In genomic region chr1:202146993-202147392, GRCh38 we compare ENCODE assay signal across 1 cellular context.
TF ChIP-seq lines count a peak whose summit lies in the region.

No MANE protein-coding gene starts in this region.

TF ChIP-seq in HepG2, 621 proteins besides CTCF, POLR2A, EP300 and RAD21:
- TF ChIP-seq HOXA9 (CRISPR knock-in tag; IDR thresholded peaks at IDR 0.05; ENCODE audit: borderline replicate concordance): no peak
- TF ChIP-seq CREBL2 (CRISPR knock-in tag; IDR thresholded peaks at IDR 0.05; ENCODE audit: borderline replicate concordance): no peak
- no peak for TF ChIP-seq TP53 (CRISPR knock-in tag; conservative IDR thresholded peaks at IDR 0.05)
- no peak for TF ChIP-seq RERE (CRISPR knock-in tag; IDR thresholded peaks at IDR 0.05; ENCODE audit: low read depth)
- no peak for TF ChIP-seq PPARG (CRISPR knock-in tag; conservative IDR thresholded peaks at IDR 0.05)
